Comparison of ENCODE assay signal across 1 cellular context in the genomic region with DNA sequence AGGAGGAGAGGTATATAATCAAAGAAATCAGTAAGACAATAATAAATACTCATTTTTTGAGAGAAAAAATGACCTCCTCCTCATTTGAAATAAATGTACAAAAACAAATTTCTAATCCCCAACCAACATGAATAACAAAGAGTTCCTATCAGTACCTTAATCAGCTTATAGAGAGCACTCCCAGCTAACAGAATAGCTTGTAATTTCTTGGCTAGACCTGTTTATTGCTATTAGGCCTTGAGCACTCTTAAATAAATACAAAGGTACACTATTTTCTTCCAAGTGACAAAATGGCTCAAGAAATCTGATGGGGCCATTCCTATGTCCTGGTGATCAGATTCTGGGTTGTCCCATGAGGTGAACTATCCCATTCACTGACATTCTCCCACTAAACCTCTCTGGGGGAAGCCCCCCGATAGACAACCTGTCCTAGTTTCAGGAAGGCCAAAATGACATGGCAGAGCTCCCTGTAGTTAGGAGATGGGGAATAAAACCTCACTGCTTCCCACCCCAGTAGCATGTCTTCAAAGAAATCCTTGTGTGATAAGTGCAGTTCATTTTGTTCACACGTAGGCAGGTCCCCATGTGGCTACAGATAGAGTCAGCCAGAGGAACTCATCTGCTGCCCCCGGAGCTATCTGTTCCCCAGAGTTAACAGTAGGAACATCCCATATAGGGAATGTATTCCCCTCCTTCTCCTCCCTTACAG.
A peak's percentile ranks its signal among the peaks of the same experiment; 100 is the strongest.
TF ChIP-seq lines count a peak whose summit lies in the region.

No MANE protein-coding gene starts in this region.

TF ChIP-seq in K562, 482 proteins besides CTCF, POLR2A, EP300 and RAD21 (continued from another document and continues in another):
- TF ChIP-seq ZEB2 (IDR thresholded peaks at IDR 0.05), result no peak
- TF ChIP-seq ZNF134 (CRISPR knock-in tag; conservative IDR thresholded peaks at IDR 0.05), result no peak
- TF ChIP-seq GTF3C2 (IDR thresholded peaks at IDR 0.05; ENCODE audit: borderline replicate concordance, extremely low read depth, insufficient read length), result no peak
- no peak for TF ChIP-seq ZNF717 (CRISPR knock-in tag; IDR thresholded peaks at IDR 0.05)
- no peak for TF ChIP-seq MTF1 (CRISPR knock-in tag; IDR thresholded peaks at IDR 0.05; ENCODE audit: borderline replicate concordance)
- TF ChIP-seq, protein P1, sequence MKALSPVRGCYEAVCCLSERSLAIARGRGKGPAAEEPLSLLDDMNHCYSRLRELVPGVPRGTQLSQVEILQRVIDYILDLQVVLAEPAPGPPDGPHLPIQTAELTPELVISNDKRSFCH (CRISPR knock-in tag; IDR thresholded peaks at IDR 0.05), result no peak
- TF ChIP-seq, protein P1 (tag; IDR thresholded peaks at IDR 0.05), result no peak
- no peak for TF ChIP-seq STAG1 (CRISPR knock-in tag; IDR thresholded peaks at IDR 0.05; ENCODE audit: borderline replicate concordance)
- peak; percentile 33 for TF ChIP-seq ARID1B (IDR thresholded peaks at IDR 0.05)
- TF ChIP-seq OTX1 (CRISPR knock-in tag; IDR thresholded peaks at IDR 0.05), result no peak
- no peak for TF ChIP-seq POLR2AphosphoS2 (IDR thresholded peaks at IDR 0.05; ENCODE audit: low read length)
- no peak for TF ChIP-seq NFE2L1 (tag; IDR thresholded peaks at IDR 0.05; ENCODE audit: borderline replicate concordance, low read depth)
- TF ChIP-seq SIRT6 (IDR thresholded peaks at IDR 0.05; ENCODE audit: low read depth, low read length), result no peak
- no peak for TF ChIP-seq ZNF212 (CRISPR knock-in tag; IDR thresholded peaks at IDR 0.05)
- TF ChIP-seq YY1 (IDR thresholded peaks at IDR 0.05; ENCODE audit: borderline replicate concordance in 1 of 3, control insufficient read depth in 1 of 3, extremely low read depth in 1 of 3, insufficient read depth in 3 of 3, insufficient read length in 1 of 3, insufficient replicate concordance in 2 of 3, low read depth in 1 of 3, low read length in 2 of 3), result peak in 1 of 3 experiments; percentile 13
- TF ChIP-seq XRCC3 (IDR thresholded peaks at IDR 0.05), result no peak
- TF ChIP-seq CBX3 (IDR thresholded peaks at IDR 0.05; ENCODE audit: borderline replicate concordance in 1 of 2, low read length in 2 of 2), result no peak
- no peak for TF ChIP-seq SNRNP70 (optimal IDR thresholded peaks at IDR 0.05; ENCODE audit: low read depth, low read length)
- no peak for TF ChIP-seq TFE3 (CRISPR knock-in tag; IDR thresholded peaks at IDR 0.05)
- 0 out of 2 replicates have a peak, but pooled peaks have one; percentile 40 for TF ChIP-seq CREB3 (tag; conservative IDR thresholded peaks at IDR 0.05; ENCODE audit: low read depth)
- no peak for TF ChIP-seq ZNF561 (CRISPR knock-in tag; conservative IDR thresholded peaks at IDR 0.05)
- TF ChIP-seq ZNF518B (CRISPR knock-in tag; IDR thresholded peaks at IDR 0.05), result no peak
- no peak for TF ChIP-seq KLF10 (CRISPR knock-in tag; IDR thresholded peaks at IDR 0.05)
- TF ChIP-seq CBFA2T3 (IDR thresholded peaks at IDR 0.05), result peak; percentile 69
- no peak for TF ChIP-seq SRSF1 (IDR thresholded peaks at IDR 0.05; ENCODE audit: low read depth, low read length)
- TF ChIP-seq ZNF609 (CRISPR knock-in tag; IDR thresholded peaks at IDR 0.05; ENCODE audit: borderline replicate concordance), result no peak
- TF ChIP-seq SIX5 (IDR thresholded peaks at IDR 0.05; ENCODE audit: borderline replicate concordance in 1 of 2, insufficient read depth in 1 of 2, low read depth in 1 of 2, low read length in 2 of 2), result no peak
- TF ChIP-seq PPARD (CRISPR knock-in tag; IDR thresholded peaks at IDR 0.05), result no peak
- no peak for TF ChIP-seq ZBTB1 (CRISPR knock-in tag; IDR thresholded peaks at IDR 0.05; ENCODE audit: borderline replicate concordance, low read depth)
- TF ChIP-seq USF2 (CRISPR knock-in tag; IDR thresholded peaks at IDR 0.05), result no peak
- no peak for TF ChIP-seq ZNF282 (CRISPR knock-in tag; IDR thresholded peaks at IDR 0.05)
- TF ChIP-seq ZNF589 (CRISPR knock-in tag; IDR thresholded peaks at IDR 0.05; ENCODE audit: low read depth), result peak; percentile 50; the same call in 1 of the 2 replicates
- TF ChIP-seq SNIP1 (IDR thresholded peaks at IDR 0.05; ENCODE audit: low read depth), result no peak
- TF ChIP-seq, protein P2, sequence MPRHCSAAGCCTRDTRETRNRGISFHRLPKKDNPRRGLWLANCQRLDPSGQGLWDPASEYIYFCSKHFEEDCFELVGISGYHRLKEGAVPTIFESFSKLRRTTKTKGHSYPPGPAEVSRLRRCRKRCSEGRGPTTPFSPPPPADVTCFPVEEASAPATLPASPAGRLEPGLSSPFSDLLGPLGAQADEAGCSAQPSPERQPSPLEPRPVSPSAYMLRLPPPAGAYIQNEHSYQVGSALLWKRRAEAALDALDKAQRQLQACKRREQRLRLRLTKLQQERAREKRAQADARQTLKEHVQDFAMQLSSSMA (CRISPR knock-in tag; IDR thresholded peaks at IDR 0.05), result no peak
- 0 out of 4 replicates have a peak, but pooled peaks of 1 of the 2 experiments have one; percentile 22 for TF ChIP-seq ZNF639 (CRISPR knock-in tag; conservative IDR thresholded peaks at IDR 0.05 in 1 of 2, IDR thresholded peaks at IDR 0.05 in 1 of 2)
- no peak for TF ChIP-seq FOXP1 (CRISPR knock-in tag; IDR thresholded peaks at IDR 0.05)
- no peak for TF ChIP-seq DNMT1 (IDR thresholded peaks at IDR 0.05)
- no peak for TF ChIP-seq CGGBP1 (CRISPR knock-in tag; IDR thresholded peaks at IDR 0.05)
- no peak for TF ChIP-seq DPF2 (IDR thresholded peaks at IDR 0.05)
